In the genomic region with DNA sequence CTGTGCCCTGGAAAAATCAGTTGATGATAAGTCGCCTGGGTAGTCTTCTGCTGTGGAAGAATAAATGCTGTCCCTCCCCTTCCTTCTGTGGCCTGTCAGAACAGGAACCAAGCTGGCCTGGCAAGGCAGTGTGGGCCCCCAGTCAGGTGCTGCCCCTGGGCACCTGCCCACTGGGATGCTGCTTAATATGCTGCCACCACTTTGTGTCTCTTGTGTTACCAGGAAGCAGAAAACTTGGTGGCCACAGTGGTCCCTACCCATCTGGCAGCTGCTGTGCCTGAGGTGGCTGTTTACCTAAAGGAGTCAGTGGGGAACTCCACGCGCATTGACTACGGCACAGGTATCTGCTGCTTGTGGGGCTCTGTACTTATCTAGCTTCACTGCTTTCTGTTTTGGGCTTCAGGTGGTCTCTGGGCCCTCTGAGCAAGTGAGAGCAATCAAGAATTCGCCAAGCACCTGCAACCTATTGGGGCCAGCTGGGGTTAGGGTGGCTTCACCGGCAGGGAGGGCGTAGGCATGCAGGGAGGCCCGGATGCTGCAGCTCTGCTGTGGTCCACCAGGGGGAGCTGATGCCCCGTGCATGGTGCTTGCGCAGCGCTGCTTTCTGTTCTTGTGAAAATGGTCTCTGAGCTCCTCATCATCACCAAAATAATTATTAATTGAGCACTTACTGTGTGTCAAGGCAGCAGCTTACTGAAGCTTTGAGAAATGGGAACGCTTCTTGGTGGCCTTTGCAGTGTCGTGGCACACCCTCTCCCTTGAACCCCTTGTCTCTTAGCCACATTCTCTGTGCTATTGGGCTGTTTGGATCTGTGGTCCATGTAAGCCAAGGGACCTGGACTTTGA, we compare ENCODE assay signal across 8 cellular contexts. TPM values are rescaled to one million over a fixed set of nuclear protein-coding genes. Genes with fewer than 3 reads are reported as not detected.
A peak's percentile ranks its signal among the peaks of the same experiment; 100 is the strongest.
DNase-seq lines count a peak whose midpoint lies in the region; ATAC-seq and TF ChIP-seq lines count a peak whose summit lies in the region.

No MANE protein-coding gene starts in this region.

- no peak overlapping the region for H3K27ac Mint-ChIP-seq in Caco-2 (ENCODE audit: unreplicated experiment)

- H3K4me3 Mint-ChIP-seq in Caco-2 (ENCODE audit: unreplicated experiment) = no peak overlapping the region

- POLR2A ChIA-PET in Caco-2 (lab: Charles Lee) (interaction anchor here (0.6 to 0.7 kb wide), 2 partner anchors 363 to 480 kb away, joined by 3 read pairs; no protein-coding TSS in a partner anchor), HCT116 (lab: Charles Lee) (interaction anchor here (0.5 to 1.6 kb wide), 8 partner anchors 9 to 673 kb away, joined by 3 to 8 read pairs (median 4); a partner anchor contains a TSS)

- no peak overlapping the region for H2AFZ ChIP-seq in HCT116 (ENCODE audit: low read depth, low read length, poor library complexity, severe bottlenecking)

- H4K20me1 ChIP-seq in HCT116 (ENCODE audit: insufficient read depth) = no peaks in the 10 kb centered on the region

- CTCF ChIA-PET in Caco-2 (lab: Charles Lee) (interaction anchor here (0.6 to 1.6 kb wide), 27 partner anchors 9 to 494 kb away, joined by 3 to 27 read pairs (median 3); a partner anchor contains a TSS), HCT116 (lab: Charles Lee) (interaction anchor here (0.7 to 4.8 kb wide), 28 partner anchors 8 to 659 kb away, joined by 3 to 91 read pairs (median 4); a partner anchor contains a TSS)

- no peaks in the 10 kb centered on the region for H3K27me3 ChIP-seq in Caco-2 (replicated peaks; ENCODE audit: control insufficient read depth, insufficient read depth, low read length)
- no peaks in the 10 kb centered on the region for H3K27me3 ChIP-seq in HCT116 (ENCODE audit: insufficient read depth, low read length)

- no peak overlapping the region for H3K4me3 ChIP-seq in Caco-2 (ENCODE audit: low read depth, low read length)
- no peak overlapping the region for H3K4me3 ChIP-seq in HCT116 (replicated peaks in 1 of 2; ENCODE audit: low read depth in 1 of 2, low read length in 2 of 2)

- no peak for TF ChIP-seq POLR2A in HCT116 (IDR thresholded peaks at IDR 0.05; ENCODE audit: borderline replicate concordance, extremely low read depth, insufficient read depth, insufficient read length)

- TF ChIP-seq RAD21 in HCT116 (IDR thresholded peaks at IDR 0.05; ENCODE audit: low read depth) = no peak

- H3K4me1 ChIP-seq in Caco-2 = no peaks in the 10 kb centered on the region
- peaks cover 8 to 20% of the 10 kb centered on the region in 2 experiments for H3K4me1 ChIP-seq in HCT116 (ENCODE audit: control insufficient read depth in 1 of 2, insufficient read depth in 2 of 2, low read length in 2 of 2)

- peaks cover 33% of the 10 kb centered on the region for H3K36me3 Mint-ChIP-seq in Caco-2 (ENCODE audit: insufficient read depth, unreplicated experiment)

- intact Hi-C loops in Caco-2 (cut with micrococcal nuclease; ENCODE audit: unreplicated experiment) = no loop called here
- intact Hi-C loops in HCT116 (cut with micrococcal nuclease) = loop anchor here (1.0 to 2.0 kb wide), 2 partner anchors 493 to 653 kb away; no protein-coding TSS in a partner anchor

- H3K4me1 Mint-ChIP-seq in Caco-2 (ENCODE audit: low read depth, unreplicated experiment) = no peaks in the 10 kb centered on the region

- H3K27ac ChIP-seq in HCT116 (ENCODE audit: low read depth, low read length) = peak overlapping the region; percentile 32; the same call in 1 of the 2 replicates

- TF ChIP-seq CTCF in Caco-2 (IDR thresholded peaks at IDR 0.05; ENCODE audit: insufficient read depth in 1 of 2, low read depth in 1 of 2, low read length in 1 of 2, severe bottlenecking in 1 of 2, unreplicated experiment in 1 of 2) (peak; percentile 92 to 97), HCT116 (IDR thresholded peaks at IDR 0.05 in 2 of 3, conservative IDR thresholded peaks at IDR 0.05 in 1 of 3; ENCODE audit: borderline replicate concordance in 1 of 3, insufficient read depth in 1 of 3, low read depth in 2 of 3, low read length in 2 of 3) (peak in 2 of 3 experiments; percentile 98 to 99; a peak in 4 of 6 replicates)

- DNase-seq in Caco-2 (peak; percentile 71 to 85), HCT116 (ENCODE audit: low read depth, low spot score) (peak; percentile 38), NCI-H774 (lab: John Stamatoyannopoulos, UW) (peak; percentile 40), middle frontal gyrus (ENCODE audit: extremely low spot score, low spot score) (peak; percentile 44)
- peak; percentile 93 for DNase-seq in activated CD8-positive, alpha-beta memory T cell treated with anti-CD3 and anti-CD28 coated beads for 24 hours
- peak; percentile 74 for DNase-seq in effector CD8-positive, alpha-beta T cell (lab: John Stamatoyannopoulos, UW)
- DNase-seq in stimulated activated CD8-positive, alpha-beta memory T cell treated with anti-CD3 and anti-CD28 coated beads, Interleukin-4, amount 100 ng/mL, for 24 hours (ENCODE audit: low read depth) = peak; percentile 78

- H3K9me3 ChIP-seq in Caco-2 (no peaks in the 10 kb centered on the region), HCT116 (ENCODE audit: control insufficient read depth in 1 of 2, insufficient read depth in 1 of 2, low read depth in 1 of 2, low read length in 2 of 2) (no peaks in the 10 kb centered on the region)

- RAD21 ChIA-PET in HCT116 (lab: Charles Lee; ENCODE audit: low non-redundant PET in 1 of 2, low total read pairs in 2 of 2, uncharacterized antibody in 2 of 2, unreplicated experiment in 2 of 2) = interaction anchor here (0.6 to 1.2 kb wide), 13 partner anchors 8 to 760 kb away, joined by 3 to 5 read pairs (median 4); a partner anchor contains a TSS

- no peaks in the 10 kb centered on the region for H3K9me2 ChIP-seq in HCT116 (ENCODE audit: insufficient read depth)

- ATAC-seq in HCT116 = peak; percentile 96
- ATAC-seq in GM18520 (IDR thresholded peaks at IDR 0.05; ENCODE audit: unreplicated experiment) = no peak

- no peaks in the 10 kb centered on the region for H3K9me3 Mint-ChIP-seq in Caco-2 (ENCODE audit: unreplicated experiment)

- H3K27me3 Mint-ChIP-seq in Caco-2 (ENCODE audit: insufficient read depth, unreplicated experiment) = no peaks in the 10 kb centered on the region

- H3K9ac ChIP-seq in HCT116 (ENCODE audit: low read length) = 0 out of 2 replicates have a peak overlapping the region, but pooled peaks have one; percentile 20

- H3K79me2 ChIP-seq in HCT116 (ENCODE audit: insufficient read depth, low read length) = no peaks in the 10 kb centered on the region

- no TSS peak for BruUV-seq in Caco-2 (replicated peaks; lab: Mats Ljungman, UMichigan)
- BruUV-seq in HCT116 (replicated peaks; lab: Mats Ljungman, UMichigan) = no TSS peak

- peak overlapping the region; percentile 26; the same call in 1 of the 2 replicates for H3K4me2 ChIP-seq in HCT116 (ENCODE audit: low read length)

- H3K36me3 ChIP-seq in Caco-2 (ENCODE audit: control insufficient read depth, insufficient read depth, low read length) (peaks cover 3% of the 10 kb centered on the region), HCT116 (ENCODE audit: control insufficient read depth in 1 of 2, insufficient read depth in 2 of 2, low read length in 2 of 2) (peaks cover 8 to 32% of the 10 kb centered on the region in 2 experiments; a peak in 3 of 4 replicates)

TF ChIP-seq in HCT116, 20 proteins besides CTCF, POLR2A, EP300 and RAD21 (continues in another document):
- TF ChIP-seq SRF (IDR thresholded peaks at IDR 0.05; ENCODE audit: low read depth) = no peak
- TF ChIP-seq POLR2AphosphoS5 (IDR thresholded peaks at IDR 0.05; ENCODE audit: low read depth, low read length) = no peak
- TF ChIP-seq, protein P1, sequence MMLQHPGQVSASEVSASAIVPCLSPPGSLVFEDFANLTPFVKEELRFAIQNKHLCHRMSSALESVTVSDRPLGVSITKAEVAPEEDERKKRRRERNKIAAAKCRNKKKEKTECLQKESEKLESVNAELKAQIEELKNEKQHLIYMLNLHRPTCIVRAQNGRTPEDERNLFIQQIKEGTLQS (IDR thresholded peaks at IDR 0.05) = no peak
- TF ChIP-seq YY1 (IDR thresholded peaks at IDR 0.05; ENCODE audit: extremely low read depth, insufficient replicate concordance, low read depth, low read length) = no peak
- TF ChIP-seq SP1 (IDR thresholded peaks at IDR 0.05; ENCODE audit: low read depth) = no peak
- TF ChIP-seq, protein P2, sequence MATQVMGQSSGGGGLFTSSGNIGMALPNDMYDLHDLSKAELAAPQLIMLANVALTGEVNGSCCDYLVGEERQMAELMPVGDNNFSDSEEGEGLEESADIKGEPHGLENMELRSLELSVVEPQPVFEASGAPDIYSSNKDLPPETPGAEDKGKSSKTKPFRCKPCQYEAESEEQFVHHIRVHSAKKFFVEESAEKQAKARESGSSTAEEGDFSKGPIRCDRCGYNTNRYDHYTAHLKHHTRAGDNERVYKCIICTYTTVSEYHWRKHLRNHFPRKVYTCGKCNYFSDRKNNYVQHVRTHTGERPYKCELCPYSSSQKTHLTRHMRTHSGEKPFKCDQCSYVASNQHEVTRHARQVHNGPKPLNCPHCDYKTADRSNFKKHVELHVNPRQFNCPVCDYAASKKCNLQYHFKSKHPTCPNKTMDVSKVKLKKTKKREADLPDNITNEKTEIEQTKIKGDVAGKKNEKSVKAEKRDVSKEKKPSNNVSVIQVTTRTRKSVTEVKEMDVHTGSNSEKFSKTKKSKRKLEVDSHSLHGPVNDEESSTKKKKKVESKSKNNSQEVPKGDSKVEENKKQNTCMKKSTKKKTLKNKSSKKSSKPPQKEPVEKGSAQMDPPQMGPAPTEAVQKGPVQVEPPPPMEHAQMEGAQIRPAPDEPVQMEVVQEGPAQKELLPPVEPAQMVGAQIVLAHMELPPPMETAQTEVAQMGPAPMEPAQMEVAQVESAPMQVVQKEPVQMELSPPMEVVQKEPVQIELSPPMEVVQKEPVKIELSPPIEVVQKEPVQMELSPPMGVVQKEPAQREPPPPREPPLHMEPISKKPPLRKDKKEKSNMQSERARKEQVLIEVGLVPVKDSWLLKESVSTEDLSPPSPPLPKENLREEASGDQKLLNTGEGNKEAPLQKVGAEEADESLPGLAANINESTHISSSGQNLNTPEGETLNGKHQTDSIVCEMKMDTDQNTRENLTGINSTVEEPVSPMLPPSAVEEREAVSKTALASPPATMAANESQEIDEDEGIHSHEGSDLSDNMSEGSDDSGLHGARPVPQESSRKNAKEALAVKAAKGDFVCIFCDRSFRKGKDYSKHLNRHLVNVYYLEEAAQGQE (IDR thresholded peaks at IDR 0.05; ENCODE audit: low read depth) = no peak
- no peak for TF ChIP-seq ZFX (IDR thresholded peaks at IDR 0.05)

RNA-seq across cellular contexts. Expression of a gene that starts 20.3 kb away (rescaled TPM):
- total RNA-seq in Caco-2 (2022) = 100 and 107 TPM in 2 replicates
- total RNA-seq in HCT116 (2021; ENCODE audit: unreplicated experiment) = 177 TPM
- 168 and 172 TPM in 2 replicates for polyA plus RNA-seq in HCT116 (2012)

RNA-seq across cellular contexts. Expression of a gene that starts 20.9 kb away (rescaled TPM):
- total RNA-seq in Caco-2 (2022) (16.2 and 20.7 TPM in 2 replicates), HCT116 (2021; ENCODE audit: unreplicated experiment) (29.0 TPM)
- 29.3 and 32.2 TPM in 2 replicates for polyA plus RNA-seq in HCT116 (2012)

RNA-seq across cellular contexts. Expression of a gene that starts 46.5 kb away (rescaled TPM):
- total RNA-seq in Caco-2 (2022) (3.9 and 4.1 TPM in 2 replicates), HCT116 (2021; ENCODE audit: unreplicated experiment) (195 TPM)
- 89.2 and 104 TPM in 2 replicates for polyA plus RNA-seq in HCT116 (2012)

RNA-seq across cellular contexts. Expression of a gene that starts 50.6 kb away (rescaled TPM):
- total RNA-seq in Caco-2 (2022) = 44.7 and 45.1 TPM in 2 replicates
- total RNA-seq in HCT116 (2021; ENCODE audit: unreplicated experiment) = 17.4 TPM
- polyA plus RNA-seq in HCT116 (2012) = 12.6 and 13.4 TPM in 2 replicates

Comparison
In these comparisons a context has a peak if more than half of its experiments do, and no peak if none do; other contexts are left out.
1. DNase-seq: peak in every context shown above with its lines; median percentile 93 in activated CD8-positive, alpha-beta memory T cell treated with anti-CD3 and anti-CD28 coated beads for 24 hours; 78 in Caco-2; 78 in stimulated activated CD8-positive, alpha-beta memory T cell treated with anti-CD3 and anti-CD28 coated beads, Interleukin-4, amount 100 ng/mL, for 24 hours; 74 in effector CD8-positive, alpha-beta T cell; 44 in middle frontal gyrus; 40 in NCI-H774; 38 in HCT116.
2. RNA of a gene that starts 46.5 kb away (total RNA-seq): 195 TPM in HCT116 (single experiment); 3.9 to 4.1 TPM in Caco-2; every median in the first group is over 10 times any median in the second.